In genomic region chr5:14218897-14219573, GRCh38 we compare ENCODE assay signal across 12 cellular contexts.
A peak's percentile ranks its signal among the peaks of the same experiment; 100 is the strongest.
DNase-seq lines count a peak whose midpoint lies in the region; ATAC-seq and TF ChIP-seq lines count a peak whose summit lies in the region.
"Had no signal": no experiment of that assay in that cellular context is flagged by ENCODE, and none has a peak within 500 bp of the region (broad histone marks: within the 10 kb centered on the region; RNA-seq: fewer than 3 reads in every experiment).

No MANE protein-coding gene starts in this region.

- no peak overlapping the region for H3K4me3 ChIP-seq in aorta (ENCODE audit: low read length in 2 of 2)

- H3K36me3 ChIP-seq in aorta (ENCODE audit: control insufficient read depth in 1 of 2, insufficient read depth in 2 of 2, low read length in 1 of 2): no peaks in the 10 kb centered on the region

- H3K27me3 ChIP-seq in aorta (ENCODE audit: control insufficient read depth in 1 of 2, insufficient read depth in 2 of 2, low read length in 1 of 2): no peaks in the 10 kb centered on the region

- no peak for TF ChIP-seq CTCF in GM10266 (IDR thresholded peaks at IDR 0.05; ENCODE audit: control insufficient read depth, insufficient read depth, low read depth, missing control alignments)

- peaks cover 19% of the 10 kb centered on the region for H3K4me1 Mint-ChIP-seq in stimulated activated naive CD8-positive, alpha-beta T cell treated with anti-CD3 and anti-CD28 coated beads, Interleukin-15, Interleukin-2, amounts not matched to agents 100 ng/mL and 50 ng/mL, for 24 hours (ENCODE audit: low read depth)
- H3K4me1 Mint-ChIP-seq in stimulated activated naive CD8-positive, alpha-beta T cell treated with anti-CD3 and anti-CD28 coated beads, Interleukin-15, amount 100 ng/mL, for 72 hours: peaks cover 17% of the 10 kb centered on the region
- H3K4me1 Mint-ChIP-seq in naive B cell: peaks cover 72 to 91% (median 83%) of the 10 kb centered on the region in 3 donors

- no peaks in the 10 kb centered on the region for H3K9me3 Mint-ChIP-seq in stimulated activated naive CD8-positive, alpha-beta T cell treated with anti-CD3 and anti-CD28 coated beads, Interleukin-15, Interleukin-2, amounts not matched to agents 100 ng/mL and 50 ng/mL, for 24 hours
- no peaks in the 10 kb centered on the region for H3K9me3 Mint-ChIP-seq in stimulated activated naive CD8-positive, alpha-beta T cell treated with anti-CD3 and anti-CD28 coated beads, Interleukin-15, amount 100 ng/mL, for 72 hours
- H3K9me3 Mint-ChIP-seq in naive B cell: no peaks in the 10 kb centered on the region

- intact Hi-C loops in aorta (cut with DNase I): loop anchor here in 1 of 2 donors (5.0 kb wide), 2 partner anchors 33 to 37 kb away; no protein-coding TSS in a partner anchor

- no peaks in the 10 kb centered on the region for H3K27me3 Mint-ChIP-seq in stimulated activated naive CD8-positive, alpha-beta T cell treated with anti-CD3 and anti-CD28 coated beads, Interleukin-15, Interleukin-2, amounts not matched to agents 100 ng/mL and 50 ng/mL, for 24 hours
- H3K27me3 Mint-ChIP-seq in stimulated activated naive CD8-positive, alpha-beta T cell treated with anti-CD3 and anti-CD28 coated beads, Interleukin-15, amount 100 ng/mL, for 72 hours: peaks cover 58% of the 10 kb centered on the region
- no peaks in the 10 kb centered on the region for H3K27me3 Mint-ChIP-seq in naive B cell

- H3K27ac ChIP-seq in aorta (ENCODE audit: low read depth in 1 of 2, low read length in 2 of 2) (peak overlapping the region; percentile 49 to 78), caudate nucleus (ENCODE audit: low read depth, low read length) (no peak overlapping the region)

- H3K4me3 Mint-ChIP-seq in stimulated activated naive CD8-positive, alpha-beta T cell treated with anti-CD3 and anti-CD28 coated beads, Interleukin-15, Interleukin-2, amounts not matched to agents 100 ng/mL and 50 ng/mL, for 24 hours: no peak overlapping the region
- H3K4me3 Mint-ChIP-seq in stimulated activated naive CD8-positive, alpha-beta T cell treated with anti-CD3 and anti-CD28 coated beads, Interleukin-15, amount 100 ng/mL, for 72 hours: no peak overlapping the region
- peak overlapping the region in 6 of 8 donors; percentile 23 to 78 (median 51) for H3K4me3 Mint-ChIP-seq in naive B cell

- ATAC-seq in stimulated activated naive CD8-positive, alpha-beta T cell treated with anti-CD3 and anti-CD28 coated beads, Interleukin-15, amount 100 ng/mL, for 72 hours: no peak
- ATAC-seq in naive B cell (ENCODE audit: low read depth in 2 of 2): no peak
- ATAC-seq in aorta (ENCODE audit: low FRiP score): peak; percentile 19
- no peak for ATAC-seq in GM18907 (IDR thresholded peaks at IDR 0.05; ENCODE audit: unreplicated experiment)
- ATAC-seq: HCT116 had no signal

- no peaks in the 10 kb centered on the region for H3K36me3 Mint-ChIP-seq in stimulated activated naive CD8-positive, alpha-beta T cell treated with anti-CD3 and anti-CD28 coated beads, Interleukin-15, Interleukin-2, amounts not matched to agents 100 ng/mL and 50 ng/mL, for 24 hours (ENCODE audit: low read depth)
- peaks cover 7 to 9% of the 10 kb centered on the region in 2 donors for H3K36me3 Mint-ChIP-seq in naive B cell

- H3K27ac Mint-ChIP-seq in stimulated activated naive CD8-positive, alpha-beta T cell treated with anti-CD3 and anti-CD28 coated beads, Interleukin-15, Interleukin-2, amounts not matched to agents 100 ng/mL and 50 ng/mL, for 24 hours: peak overlapping the region; percentile 9
- H3K27ac Mint-ChIP-seq in stimulated activated naive CD8-positive, alpha-beta T cell treated with anti-CD3 and anti-CD28 coated beads, Interleukin-15, amount 100 ng/mL, for 72 hours: no peak overlapping the region
- peak overlapping the region; percentile 13 to 94 (median 70) for H3K27ac Mint-ChIP-seq in naive B cell

- H3K9me3 ChIP-seq in aorta (ENCODE audit: control insufficient read depth, low read length): no peaks in the 10 kb centered on the region

- no peak for DNase-seq in stimulated activated naive CD8-positive, alpha-beta T cell treated with anti-CD3 and anti-CD28 coated beads, Interleukin-15, amount 100 ng/mL, for 72 hours
- peak; percentile 45 for DNase-seq in fibroblast of peridontal ligament (ENCODE audit: extremely low read depth)
- no peak for DNase-seq in naive B cell
- DNase-seq in aorta: no peak
- DNase-seq in caudate nucleus (lab: John Stamatoyannopoulos, UW): no peak
- no peak for DNase-seq in GM10266 (ENCODE audit: extremely low spot score)
- DNase-seq: activated CD4-positive, CD25-positive, alpha-beta regulatory T cell treated with anti-CD3 and anti-CD28 coated beads, Interleukin-2, amount 50 U/mL, for 72 hours; activated naive CD4-positive, alpha-beta T cell; NCI-H1092 had no signal

- peaks cover 9 to 12% of the 10 kb centered on the region in 2 donors for H3K4me1 ChIP-seq in aorta (ENCODE audit: control insufficient read depth in 1 of 2, insufficient read depth in 2 of 2, low read length in 2 of 2)

- WGBS in aorta, 2 donors: 36 to 38% methylated on average over 10 of the region's 10 CpGs

Comparison
In these comparisons a context has a peak if more than half of its experiments do, and no peak if none do; other contexts are left out.
1. H3K27ac Mint-ChIP-seq: peak in stimulated activated naive CD8-positive, alpha-beta T cell treated with anti-CD3 and anti-CD28 coated beads, Interleukin-15, Interleukin-2, amounts not matched to agents 100 ng/mL and 50 ng/mL, for 24 hours (single experiment) and naive B cell (6 of 6); none in stimulated activated naive CD8-positive, alpha-beta T cell treated with anti-CD3 and anti-CD28 coated beads, Interleukin-15, amount 100 ng/mL, for 72 hours (0 of 2).
2. H3K4me3 Mint-ChIP-seq: peak in naive B cell (6 of 8); none in stimulated activated naive CD8-positive, alpha-beta T cell treated with anti-CD3 and anti-CD28 coated beads, Interleukin-15, Interleukin-2, amounts not matched to agents 100 ng/mL and 50 ng/mL, for 24 hours (single experiment) and stimulated activated naive CD8-positive, alpha-beta T cell treated with anti-CD3 and anti-CD28 coated beads, Interleukin-15, amount 100 ng/mL, for 72 hours (0 of 2).